8 cellular contexts compared by ENCODE assay signal in the genomic region with DNA sequence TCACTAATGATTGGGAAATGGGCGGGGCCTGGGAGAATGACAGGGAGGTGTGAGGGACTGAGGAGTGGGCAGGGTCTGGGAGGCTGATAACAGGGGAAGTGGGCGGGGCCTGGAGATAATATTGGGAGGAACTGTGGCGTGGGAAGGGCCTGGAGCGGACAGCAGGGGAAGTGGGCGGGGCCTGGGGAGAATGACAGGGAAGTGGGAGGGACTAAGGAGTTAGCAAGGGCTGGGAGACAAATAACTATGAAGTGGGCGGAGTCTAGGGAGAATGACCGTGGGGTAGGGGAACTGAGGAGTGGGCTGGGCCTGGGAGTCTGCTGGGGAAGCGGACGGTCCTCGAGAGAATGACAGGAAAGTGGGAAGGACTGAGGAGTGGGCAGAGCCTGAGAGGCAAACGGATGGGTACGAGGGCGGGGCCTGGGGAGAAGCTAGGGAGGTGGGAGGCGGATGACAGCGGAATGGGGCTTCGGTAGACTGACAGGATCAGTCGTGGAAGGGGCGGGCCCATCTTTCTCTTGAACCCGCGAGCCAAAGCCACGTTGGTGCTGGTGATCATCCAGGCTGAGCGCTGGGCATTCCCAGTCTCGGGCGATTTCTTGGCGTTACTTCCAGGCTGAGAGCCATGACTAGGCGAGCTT. TPM values are rescaled to one million over a fixed set of nuclear protein-coding genes. Genes with fewer than 3 reads are reported as not detected.
DNase-seq lines count a peak whose midpoint lies in the region; ATAC-seq and TF ChIP-seq lines count a peak whose summit lies in the region.

No MANE protein-coding gene starts in this region.

- H3K4me3 ChIP-seq in smooth muscle cell = peak overlapping the region; percentile 61

- H3K27me3 ChIP-seq in smooth muscle cell (ENCODE audit: low read depth) = no peaks in the 10 kb centered on the region

- H3K4me2 ChIP-seq in smooth muscle cell = peak overlapping the region; percentile 91

- DNase-seq in DMS53 treated with DMSO at 0.1 percent for 48 hours (lab: John Stamatoyannopoulos, UW; ENCODE audit: unreplicated experiment) = peak; percentile 44
- DNase-seq in GOT3 (lab: John Stamatoyannopoulos, UW) = peak; percentile 73
- peak; percentile 88 for DNase-seq in NAMALWA (ENCODE audit: low spot score)
- DNase-seq in central memory CD8-positive, alpha-beta T cell (ENCODE audit: low spot score in 2 of 2) = no peak
- peak; percentile 90 for DNase-seq in inferior parietal cortex (ENCODE audit: extremely low spot score)
- DNase-seq in smooth muscle cell (lab: John Stamatoyannopoulos, UW; ENCODE audit: unreplicated experiment) = peak; percentile 70

- 1% methylated on average over 24 of the region's 26 CpGs for WGBS in smooth muscle cell (ENCODE audit: low lambda C conversion rate)

- H3K9ac ChIP-seq in smooth muscle cell (ENCODE audit: low read depth) = peak overlapping the region; percentile 24

- H3K27ac Mint-ChIP-seq in central memory CD8-positive, alpha-beta T cell (ENCODE audit: low read depth) = peak overlapping the region; percentile 80

- H3K4me1 Mint-ChIP-seq in central memory CD8-positive, alpha-beta T cell = peaks cover 33% of the 10 kb centered on the region

- peaks cover 7% of the 10 kb centered on the region for H3K36me3 Mint-ChIP-seq in central memory CD8-positive, alpha-beta T cell (ENCODE audit: insufficient read depth)

- H3K27ac ChIP-seq in VCaP (peak overlapping the region; percentile 59), smooth muscle cell (ENCODE audit: low read depth) (no peak overlapping the region)

- peak; percentile 52 for ATAC-seq in central memory CD8-positive, alpha-beta T cell (replicated peaks; ENCODE audit: extremely low read depth, poor library complexity, severe bottlenecking)
- ATAC-seq in HG03457 (IDR thresholded peaks at IDR 0.05; ENCODE audit: unreplicated experiment) = no peak

- H4K20me1 ChIP-seq in smooth muscle cell (ENCODE audit: low read depth) = no peaks in the 10 kb centered on the region

- no peaks in the 10 kb centered on the region for H3K79me2 ChIP-seq in smooth muscle cell (ENCODE audit: low read depth)

- H3F3A ChIP-seq in smooth muscle cell (ENCODE audit: low read depth) = no peaks in the 10 kb centered on the region

- H3K27me3 Mint-ChIP-seq in central memory CD8-positive, alpha-beta T cell = no peaks in the 10 kb centered on the region

- TF ChIP-seq CTCF in VCaP (conservative IDR thresholded peaks at IDR 0.05) (no peak), smooth muscle cell (IDR thresholded peaks at IDR 0.05; ENCODE audit: borderline replicate concordance, insufficient read depth, poor library complexity, severe bottlenecking) (no peak)

- H3K9me3 ChIP-seq in smooth muscle cell (replicated peaks; ENCODE audit: low read depth) = no peaks in the 10 kb centered on the region

- H3K4me3 Mint-ChIP-seq in central memory CD8-positive, alpha-beta T cell = peak overlapping the region; percentile 88

- no peaks in the 10 kb centered on the region for H3K4me1 ChIP-seq in smooth muscle cell (ENCODE audit: low read depth)

- no peaks in the 10 kb centered on the region for H3K36me3 ChIP-seq in smooth muscle cell (ENCODE audit: low read depth)

- H2AFZ ChIP-seq in smooth muscle cell (ENCODE audit: low read depth) = peak overlapping the region; percentile 82

- H3K9me3 Mint-ChIP-seq in central memory CD8-positive, alpha-beta T cell = no peaks in the 10 kb centered on the region

RNA-seq across cellular contexts. Expression of a gene that starts 14.0 kb away (rescaled TPM):
- not detected in 2 replicates for total RNA-seq in smooth muscle cell
- not detected in 2 replicates for polyA plus RNA-seq in smooth muscle cell

RNA-seq across cellular contexts. Expression of a gene that starts 14.7 kb away (rescaled TPM):
- 1.3 and 3.4 TPM in 2 replicates for total RNA-seq in smooth muscle cell
- polyA plus RNA-seq in smooth muscle cell = 4.6 and 7.3 TPM in 2 replicates

RNA-seq across cellular contexts. Expression of a gene that starts 34.6 kb away (rescaled TPM):
- total RNA-seq in smooth muscle cell = 0.04 TPM in 1 of 2 replicates, not detected in the other
- 0.67 and 3.3 TPM in 2 replicates for polyA plus RNA-seq in smooth muscle cell

RNA-seq across cellular contexts. Expression of a gene that starts 52.1 kb away (rescaled TPM):
- 4.0 and 7.8 TPM in 2 replicates for total RNA-seq in smooth muscle cell
- 2.5 and 12.1 TPM in 2 replicates for polyA plus RNA-seq in smooth muscle cell

RNA-seq across cellular contexts. Expression of a gene that starts 56.5 kb away (rescaled TPM):
- 34.2 and 57.1 TPM in 2 replicates for total RNA-seq in smooth muscle cell
- polyA plus RNA-seq in smooth muscle cell = 46.9 and 58.7 TPM in 2 replicates

Comparison
In these comparisons a context has a peak if more than half of its experiments do, and no peak if none do; other contexts are left out.
1. DNase-seq: peak in DMS53 treated with DMSO at 0.1 percent for 48 hours (single experiment), GOT3 (single experiment), NAMALWA (single experiment), inferior parietal cortex (single experiment) and smooth muscle cell (single experiment); none in central memory CD8-positive, alpha-beta T cell (0 of 2).